Comparison of ENCODE assay signal across 8 cellular contexts in genomic region chr10:102132563-102133372, GRCh38.
A peak's percentile ranks its signal among the peaks of the same experiment; 100 is the strongest.
DNase-seq lines count a peak whose midpoint lies in the region; ATAC-seq lines count a peak whose summit lies in the region.

PPRC1 (plus strand) TSS chr10:102133040; CDS start chr10:102133069, 29 bp downstream.

- DNase-seq in AML-193 (lab: John Stamatoyannopoulos, UW) (peak; percentile 98), NCI-H345 treated with DMSO at 0.1 percent for 48 hours (lab: John Stamatoyannopoulos, UW; ENCODE audit: unreplicated experiment) (peak; percentile 93), inferior parietal cortex (ENCODE audit: extremely low spot score) (peak; percentile 99)
- peak; percentile 92 to 94 (median 93) for DNase-seq in activated CD4-positive, CD25-positive, alpha-beta regulatory T cell (lab: John Stamatoyannopoulos, UW)
- DNase-seq in central memory CD4-positive, alpha-beta T cell: peak; percentile 97
- peak; percentile 94 to 96 for DNase-seq in stimulated activated CD4-positive, alpha-beta T cell treated with anti-CD3 and anti-CD28 coated beads, Interleukin-12 subunit alpha, Interleukin-12 subunit beta, amount 100 ng/mL, for 24 hours (ENCODE audit: low read depth in 2 of 2)

- ATAC-seq in GM19025 (IDR thresholded peaks at IDR 0.05; ENCODE audit: low read depth, unreplicated experiment) (peak; percentile 89), HG03342 (IDR thresholded peaks at IDR 0.05; ENCODE audit: unreplicated experiment) (peak; percentile 92)

Comparison
In these comparisons a context has a peak if more than half of its experiments do, and no peak if none do; other contexts are left out.
1. Peak in every context shown above with its lines: DNase-seq and ATAC-seq.